Comparison of ENCODE assay signal across 2 cellular contexts in the genomic region with DNA sequence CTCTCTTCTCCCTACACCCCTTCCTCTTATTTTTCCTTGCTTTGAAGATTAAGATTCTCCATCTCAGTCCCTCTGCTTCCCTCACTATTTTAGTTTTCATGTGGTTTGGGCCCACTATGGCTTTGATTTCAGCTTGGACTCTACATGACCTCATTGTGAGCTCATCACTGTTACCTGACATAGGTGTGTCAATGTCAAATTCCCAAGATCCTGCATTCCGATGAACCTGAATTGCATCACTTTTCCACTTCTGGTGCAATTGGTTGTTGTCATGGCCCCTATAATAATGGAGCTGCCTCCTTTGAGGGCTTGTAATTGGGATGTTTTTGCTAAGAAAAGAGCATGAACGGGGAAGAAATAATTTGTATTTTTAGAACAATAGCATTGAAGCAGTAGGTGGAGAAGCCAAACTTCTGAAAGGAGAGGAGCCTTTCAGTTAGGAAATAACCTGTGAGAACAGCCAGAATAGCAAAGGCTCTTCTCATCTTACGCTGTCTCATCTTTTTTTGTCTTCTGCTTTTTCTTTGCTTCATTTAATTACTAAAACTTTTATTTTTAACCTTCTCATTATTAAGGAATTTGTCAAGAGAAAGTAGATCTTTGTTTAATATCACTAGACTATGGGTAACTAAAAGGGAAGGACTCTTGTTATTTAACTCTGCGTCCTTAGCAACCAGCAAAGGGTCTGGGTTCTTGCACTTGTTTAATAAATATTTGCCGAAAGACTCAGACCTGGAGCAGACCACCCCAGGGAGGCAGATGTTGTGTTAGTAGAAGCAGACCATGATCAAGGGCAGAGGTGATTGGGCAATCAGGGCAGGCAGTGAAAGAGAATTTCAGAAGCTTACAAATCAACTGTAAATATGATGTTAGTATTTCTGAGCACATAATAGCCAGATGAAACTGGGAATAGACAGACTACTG.
A peak's percentile ranks its signal among the peaks of the same experiment; 100 is the strongest.
TF ChIP-seq lines count a peak whose summit lies in the region.

No MANE protein-coding gene starts in this region.

TF ChIP-seq in H1, 55 proteins besides CTCF, POLR2A, EP300 and RAD21 (continues in another document):
- TF ChIP-seq, protein P1, sequence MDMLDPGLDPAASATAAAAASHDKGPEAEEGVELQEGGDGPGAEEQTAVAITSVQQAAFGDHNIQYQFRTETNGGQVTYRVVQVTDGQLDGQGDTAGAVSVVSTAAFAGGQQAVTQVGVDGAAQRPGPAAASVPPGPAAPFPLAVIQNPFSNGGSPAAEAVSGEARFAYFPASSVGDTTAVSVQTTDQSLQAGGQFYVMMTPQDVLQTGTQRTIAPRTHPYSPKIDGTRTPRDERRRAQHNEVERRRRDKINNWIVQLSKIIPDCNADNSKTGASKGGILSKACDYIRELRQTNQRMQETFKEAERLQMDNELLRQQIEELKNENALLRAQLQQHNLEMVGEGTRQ (IDR thresholded peaks at IDR 0.05; ENCODE audit: low read length) = no peak
- TF ChIP-seq CEBPB (IDR thresholded peaks at IDR 0.05; ENCODE audit: low read depth, low read length) (peak; percentile 51), SIX5 (IDR thresholded peaks at IDR 0.05; ENCODE audit: low read depth, low read length) (no peak), BACH1 (IDR thresholded peaks at IDR 0.05; ENCODE audit: low read length) (no peak), EGR1 (IDR thresholded peaks at IDR 0.05; ENCODE audit: borderline replicate concordance, low read depth, low read length) (no peak), ATF2 (IDR thresholded peaks at IDR 0.05; ENCODE audit: low read length) (no peak), TBP (IDR thresholded peaks at IDR 0.05; ENCODE audit: low read depth, low read length) (no peak)
- TF ChIP-seq, protein P2, sequence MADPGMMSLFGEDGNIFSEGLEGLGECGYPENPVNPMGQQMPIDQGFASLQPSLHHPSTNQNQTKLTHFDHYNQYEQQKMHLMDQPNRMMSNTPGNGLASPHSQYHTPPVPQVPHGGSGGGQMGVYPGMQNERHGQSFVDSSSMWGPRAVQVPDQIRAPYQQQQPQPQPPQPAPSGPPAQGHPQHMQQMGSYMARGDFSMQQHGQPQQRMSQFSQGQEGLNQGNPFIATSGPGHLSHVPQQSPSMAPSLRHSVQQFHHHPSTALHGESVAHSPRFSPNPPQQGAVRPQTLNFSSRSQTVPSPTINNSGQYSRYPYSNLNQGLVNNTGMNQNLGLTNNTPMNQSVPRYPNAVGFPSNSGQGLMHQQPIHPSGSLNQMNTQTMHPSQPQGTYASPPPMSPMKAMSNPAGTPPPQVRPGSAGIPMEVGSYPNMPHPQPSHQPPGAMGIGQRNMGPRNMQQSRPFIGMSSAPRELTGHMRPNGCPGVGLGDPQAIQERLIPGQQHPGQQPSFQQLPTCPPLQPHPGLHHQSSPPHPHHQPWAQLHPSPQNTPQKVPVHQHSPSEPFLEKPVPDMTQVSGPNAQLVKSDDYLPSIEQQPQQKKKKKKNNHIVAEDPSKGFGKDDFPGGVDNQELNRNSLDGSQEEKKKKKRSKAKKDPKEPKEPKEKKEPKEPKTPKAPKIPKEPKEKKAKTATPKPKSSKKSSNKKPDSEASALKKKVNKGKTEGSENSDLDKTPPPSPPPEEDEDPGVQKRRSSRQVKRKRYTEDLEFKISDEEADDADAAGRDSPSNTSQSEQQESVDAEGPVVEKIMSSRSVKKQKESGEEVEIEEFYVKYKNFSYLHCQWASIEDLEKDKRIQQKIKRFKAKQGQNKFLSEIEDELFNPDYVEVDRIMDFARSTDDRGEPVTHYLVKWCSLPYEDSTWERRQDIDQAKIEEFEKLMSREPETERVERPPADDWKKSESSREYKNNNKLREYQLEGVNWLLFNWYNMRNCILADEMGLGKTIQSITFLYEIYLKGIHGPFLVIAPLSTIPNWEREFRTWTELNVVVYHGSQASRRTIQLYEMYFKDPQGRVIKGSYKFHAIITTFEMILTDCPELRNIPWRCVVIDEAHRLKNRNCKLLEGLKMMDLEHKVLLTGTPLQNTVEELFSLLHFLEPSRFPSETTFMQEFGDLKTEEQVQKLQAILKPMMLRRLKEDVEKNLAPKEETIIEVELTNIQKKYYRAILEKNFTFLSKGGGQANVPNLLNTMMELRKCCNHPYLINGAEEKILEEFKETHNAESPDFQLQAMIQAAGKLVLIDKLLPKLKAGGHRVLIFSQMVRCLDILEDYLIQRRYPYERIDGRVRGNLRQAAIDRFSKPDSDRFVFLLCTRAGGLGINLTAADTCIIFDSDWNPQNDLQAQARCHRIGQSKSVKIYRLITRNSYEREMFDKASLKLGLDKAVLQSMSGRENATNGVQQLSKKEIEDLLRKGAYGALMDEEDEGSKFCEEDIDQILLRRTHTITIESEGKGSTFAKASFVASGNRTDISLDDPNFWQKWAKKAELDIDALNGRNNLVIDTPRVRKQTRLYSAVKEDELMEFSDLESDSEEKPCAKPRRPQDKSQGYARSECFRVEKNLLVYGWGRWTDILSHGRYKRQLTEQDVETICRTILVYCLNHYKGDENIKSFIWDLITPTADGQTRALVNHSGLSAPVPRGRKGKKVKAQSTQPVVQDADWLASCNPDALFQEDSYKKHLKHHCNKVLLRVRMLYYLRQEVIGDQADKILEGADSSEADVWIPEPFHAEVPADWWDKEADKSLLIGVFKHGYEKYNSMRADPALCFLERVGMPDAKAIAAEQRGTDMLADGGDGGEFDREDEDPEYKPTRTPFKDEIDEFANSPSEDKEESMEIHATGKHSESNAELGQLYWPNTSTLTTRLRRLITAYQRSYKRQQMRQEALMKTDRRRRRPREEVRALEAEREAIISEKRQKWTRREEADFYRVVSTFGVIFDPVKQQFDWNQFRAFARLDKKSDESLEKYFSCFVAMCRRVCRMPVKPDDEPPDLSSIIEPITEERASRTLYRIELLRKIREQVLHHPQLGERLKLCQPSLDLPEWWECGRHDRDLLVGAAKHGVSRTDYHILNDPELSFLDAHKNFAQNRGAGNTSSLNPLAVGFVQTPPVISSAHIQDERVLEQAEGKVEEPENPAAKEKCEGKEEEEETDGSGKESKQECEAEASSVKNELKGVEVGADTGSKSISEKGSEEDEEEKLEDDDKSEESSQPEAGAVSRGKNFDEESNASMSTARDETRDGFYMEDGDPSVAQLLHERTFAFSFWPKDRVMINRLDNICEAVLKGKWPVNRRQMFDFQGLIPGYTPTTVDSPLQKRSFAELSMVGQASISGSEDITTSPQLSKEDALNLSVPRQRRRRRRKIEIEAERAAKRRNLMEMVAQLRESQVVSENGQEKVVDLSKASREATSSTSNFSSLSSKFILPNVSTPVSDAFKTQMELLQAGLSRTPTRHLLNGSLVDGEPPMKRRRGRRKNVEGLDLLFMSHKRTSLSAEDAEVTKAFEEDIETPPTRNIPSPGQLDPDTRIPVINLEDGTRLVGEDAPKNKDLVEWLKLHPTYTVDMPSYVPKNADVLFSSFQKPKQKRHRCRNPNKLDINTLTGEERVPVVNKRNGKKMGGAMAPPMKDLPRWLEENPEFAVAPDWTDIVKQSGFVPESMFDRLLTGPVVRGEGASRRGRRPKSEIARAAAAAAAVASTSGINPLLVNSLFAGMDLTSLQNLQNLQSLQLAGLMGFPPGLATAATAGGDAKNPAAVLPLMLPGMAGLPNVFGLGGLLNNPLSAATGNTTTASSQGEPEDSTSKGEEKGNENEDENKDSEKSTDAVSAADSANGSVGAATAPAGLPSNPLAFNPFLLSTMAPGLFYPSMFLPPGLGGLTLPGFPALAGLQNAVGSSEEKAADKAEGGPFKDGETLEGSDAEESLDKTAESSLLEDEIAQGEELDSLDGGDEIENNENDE (IDR thresholded peaks at IDR 0.05; ENCODE audit: insufficient replicate concordance, low read length) = no peak

TF ChIP-seq in HepG2, 621 proteins besides CTCF, POLR2A, EP300 and RAD21 (continues in another document):
- TF ChIP-seq TBX3 (IDR thresholded peaks at IDR 0.05; ENCODE audit: borderline replicate concordance) (no peak), ZMAT5 (CRISPR knock-in tag; IDR thresholded peaks at IDR 0.05; ENCODE audit: borderline replicate concordance, low read depth) (no peak), ZNF234 (CRISPR knock-in tag; conservative IDR thresholded peaks at IDR 0.05) (no peak), ASH2L (IDR thresholded peaks at IDR 0.05; ENCODE audit: insufficient read length, low read depth, low read length) (peak; percentile 25), ZNF207 (IDR thresholded peaks at IDR 0.05; ENCODE audit: borderline replicate concordance) (no peak), TCF7 (IDR thresholded peaks at IDR 0.05; ENCODE audit: low read depth) (peak; percentile 28; the same call in 1 of the 2 replicates), ZNF619 (CRISPR knock-in tag; IDR thresholded peaks at IDR 0.05) (no peak), HNF4G (IDR thresholded peaks at IDR 0.05; ENCODE audit: borderline replicate concordance, low read depth, low read length) (no peak), HNF4G (CRISPR knock-in tag; IDR thresholded peaks at IDR 0.05; ENCODE audit: borderline replicate concordance, low read depth) (no peak), LBX2 (CRISPR knock-in tag; IDR thresholded peaks at IDR 0.05; ENCODE audit: borderline replicate concordance) (no peak), SRF (IDR thresholded peaks at IDR 0.05; ENCODE audit: low read depth, low read length) (no peak), ZNF761 (CRISPR knock-in tag; conservative IDR thresholded peaks at IDR 0.05) (no peak), ZSCAN30 (CRISPR knock-in tag; IDR thresholded peaks at IDR 0.05) (no peak), MEIS1 (CRISPR knock-in tag; IDR thresholded peaks at IDR 0.05; ENCODE audit: borderline replicate concordance) (no peak), ZNF451 (CRISPR knock-in tag; IDR thresholded peaks at IDR 0.05) (no peak), ZNF512B (CRISPR knock-in tag; IDR thresholded peaks at IDR 0.05; ENCODE audit: borderline replicate concordance) (no peak), SIN3B (IDR thresholded peaks at IDR 0.05; ENCODE audit: low read length) (no peak)
- TF ChIP-seq, protein P3, sequence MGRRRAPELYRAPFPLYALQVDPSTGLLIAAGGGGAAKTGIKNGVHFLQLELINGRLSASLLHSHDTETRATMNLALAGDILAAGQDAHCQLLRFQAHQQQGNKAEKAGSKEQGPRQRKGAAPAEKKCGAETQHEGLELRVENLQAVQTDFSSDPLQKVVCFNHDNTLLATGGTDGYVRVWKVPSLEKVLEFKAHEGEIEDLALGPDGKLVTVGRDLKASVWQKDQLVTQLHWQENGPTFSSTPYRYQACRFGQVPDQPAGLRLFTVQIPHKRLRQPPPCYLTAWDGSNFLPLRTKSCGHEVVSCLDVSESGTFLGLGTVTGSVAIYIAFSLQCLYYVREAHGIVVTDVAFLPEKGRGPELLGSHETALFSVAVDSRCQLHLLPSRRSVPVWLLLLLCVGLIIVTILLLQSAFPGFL (CRISPR knock-in tag; IDR thresholded peaks at IDR 0.05) = no peak
- TF ChIP-seq, protein P4, sequence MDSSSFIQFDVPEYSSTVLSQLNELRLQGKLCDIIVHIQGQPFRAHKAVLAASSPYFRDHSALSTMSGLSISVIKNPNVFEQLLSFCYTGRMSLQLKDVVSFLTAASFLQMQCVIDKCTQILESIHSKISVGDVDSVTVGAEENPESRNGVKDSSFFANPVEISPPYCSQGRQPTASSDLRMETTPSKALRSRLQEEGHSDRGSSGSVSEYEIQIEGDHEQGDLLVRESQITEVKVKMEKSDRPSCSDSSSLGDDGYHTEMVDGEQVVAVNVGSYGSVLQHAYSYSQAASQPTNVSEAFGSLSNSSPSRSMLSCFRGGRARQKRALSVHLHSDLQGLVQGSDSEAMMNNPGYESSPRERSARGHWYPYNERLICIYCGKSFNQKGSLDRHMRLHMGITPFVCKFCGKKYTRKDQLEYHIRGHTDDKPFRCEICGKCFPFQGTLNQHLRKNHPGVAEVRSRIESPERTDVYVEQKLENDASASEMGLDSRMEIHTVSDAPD (CRISPR knock-in tag; IDR thresholded peaks at IDR 0.05) = no peak
- TF ChIP-seq, protein P5, sequence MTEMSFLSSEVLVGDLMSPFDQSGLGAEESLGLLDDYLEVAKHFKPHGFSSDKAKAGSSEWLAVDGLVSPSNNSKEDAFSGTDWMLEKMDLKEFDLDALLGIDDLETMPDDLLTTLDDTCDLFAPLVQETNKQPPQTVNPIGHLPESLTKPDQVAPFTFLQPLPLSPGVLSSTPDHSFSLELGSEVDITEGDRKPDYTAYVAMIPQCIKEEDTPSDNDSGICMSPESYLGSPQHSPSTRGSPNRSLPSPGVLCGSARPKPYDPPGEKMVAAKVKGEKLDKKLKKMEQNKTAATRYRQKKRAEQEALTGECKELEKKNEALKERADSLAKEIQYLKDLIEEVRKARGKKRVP (CRISPR knock-in tag; IDR thresholded peaks at IDR 0.05) = peak in 1 of 2 experiments; percentile 73; a peak in 2 of 4 replicates
